ENCODE assay signal across 21 cellular contexts in the genomic region with DNA sequence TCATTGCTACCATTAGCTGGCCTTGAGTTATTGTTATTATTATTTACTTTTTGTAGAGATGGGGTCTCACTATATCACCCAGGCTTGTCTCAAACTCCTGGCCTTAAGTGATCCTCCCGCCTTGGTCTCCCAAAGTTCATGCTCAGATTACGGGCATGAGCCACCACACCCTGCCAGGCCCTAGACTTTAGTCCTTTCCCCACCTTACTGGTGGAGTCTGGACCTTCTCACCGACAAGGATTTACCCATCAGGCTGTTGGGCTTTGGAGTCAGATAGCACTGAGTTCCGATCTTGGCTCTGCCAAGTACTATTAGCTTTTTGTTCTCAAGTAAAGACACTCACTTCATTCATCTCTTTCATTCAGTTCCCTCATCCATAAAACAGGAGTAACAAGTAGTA. TPM values are rescaled to one million over a fixed set of nuclear protein-coding genes. Genes with fewer than 3 reads are reported as not detected.
DNase-seq lines count a peak whose midpoint lies in the region; ATAC-seq and FAIRE-seq lines count a peak whose summit lies in the region.
"Had no signal": no experiment of that assay in that cellular context is flagged by ENCODE, and none has a peak within 500 bp of the region (broad histone marks: within the 10 kb centered on the region; RNA-seq: fewer than 3 reads in every experiment).

No MANE protein-coding gene starts in this region.

- H3K4me2 ChIP-seq in BLaER1: peak overlapping the region; percentile 53
- H3K4me2 ChIP-seq: PC-9 had no signal

- FAIRE-seq in small intestine (lab: Jason Lieb, UNC): no peak
- FAIRE-seq: A204.1, G401.6 had no signal

- DNase-seq in small intestine: peak; percentile 87
- no peak for DNase-seq in T-helper 1 cell
- DNase-seq: C1 segment of cervical spinal cord, H7, Kasumi-1, MG63, NCI-H1048, NCI-H1436, NCI-H1930, NCI-H226, NCI-H524, NCI-H82, PC-9, SJCRH30 had no signal

- no peaks in the 10 kb centered on the region for H3K9me3 Mint-ChIP-seq in IgD-negative memory B cell
- H3K9me3 Mint-ChIP-seq in dendritic cell treated with granulocyte-macrophage colony-stimulating factor and Interleukin-4, amounts not matched to agents 40 ng/mL and 50 ng/mL, for 4 days: no peaks in the 10 kb centered on the region

- H3K4me3 Mint-ChIP-seq in IgD-negative memory B cell: peak overlapping the region in 3 of 4 donors; percentile 0 to 87 (median 28)
- no peak overlapping the region for H3K4me3 Mint-ChIP-seq in dendritic cell treated with granulocyte-macrophage colony-stimulating factor and Interleukin-4, amounts not matched to agents 40 ng/mL and 50 ng/mL, for 4 days

- H3K27me3 Mint-ChIP-seq in IgD-negative memory B cell: no peaks in the 10 kb centered on the region
- H3K27me3 Mint-ChIP-seq in dendritic cell treated with granulocyte-macrophage colony-stimulating factor and Interleukin-4, amounts not matched to agents 40 ng/mL and 50 ng/mL, for 4 days: peaks cover 13% of the 10 kb centered on the region

- peak overlapping the region; percentile 18 to 93 (median 33) for H3K27ac Mint-ChIP-seq in IgD-negative memory B cell
- H3K27ac Mint-ChIP-seq in dendritic cell treated with granulocyte-macrophage colony-stimulating factor and Interleukin-4, amounts not matched to agents 40 ng/mL and 50 ng/mL, for 4 days: peak overlapping the region; percentile 93

- no peak for ATAC-seq in HG03135 (IDR thresholded peaks at IDR 0.05; ENCODE audit: unreplicated experiment)
- no peak for ATAC-seq in GM21786 (IDR thresholded peaks at IDR 0.05; ENCODE audit: unreplicated experiment)

- no peak overlapping the region for H3K9ac ChIP-seq in BLaER1

- H3K4me1 ChIP-seq in BLaER1 (peaks cover 48% of the 10 kb centered on the region), small intestine (ENCODE audit: control insufficient read depth in 2 of 2, insufficient read depth in 1 of 2, low read depth in 1 of 2, low read length in 1 of 2) (no peaks in the 10 kb centered on the region)
- H3K4me1 ChIP-seq: SJCRH30 had no signal

- no peaks in the 10 kb centered on the region for H3K36me3 ChIP-seq in BLaER1
- no peaks in the 10 kb centered on the region for H3K36me3 ChIP-seq in small intestine (ENCODE audit: control insufficient read depth in 2 of 2, insufficient read depth in 2 of 2, low read length in 2 of 2)
- H3K36me3 ChIP-seq: MG63, SJCRH30 had no signal

- no peaks in the 10 kb centered on the region for H4K20me1 ChIP-seq in BLaER1

- H3K4me1 Mint-ChIP-seq in IgD-negative memory B cell: peaks cover 48 to 61% (median 58%) of the 10 kb centered on the region in 3 donors
- H3K4me1 Mint-ChIP-seq in dendritic cell treated with granulocyte-macrophage colony-stimulating factor and Interleukin-4, amounts not matched to agents 40 ng/mL and 50 ng/mL, for 4 days (ENCODE audit: low read depth): peaks cover 77% of the 10 kb centered on the region

- intact Hi-C loops in dendritic cell treated with granulocyte-macrophage colony-stimulating factor and Interleukin-4, amounts not matched to agents 40 ng/mL and 50 ng/mL, for 4 days (cut with micrococcal nuclease): no loop called here

- H3K27me3 ChIP-seq in BLaER1 (peaks cover 2% of the 10 kb centered on the region), small intestine (ENCODE audit: control insufficient read depth in 2 of 2, insufficient read depth in 2 of 2, low read length in 2 of 2) (no peaks in the 10 kb centered on the region)
- H3K27me3 ChIP-seq: MG63 had no signal

- H3K36me3 Mint-ChIP-seq in IgD-negative memory B cell: peaks cover 15% of the 10 kb centered on the region
- no peaks in the 10 kb centered on the region for H3K36me3 Mint-ChIP-seq in dendritic cell treated with granulocyte-macrophage colony-stimulating factor and Interleukin-4, amounts not matched to agents 40 ng/mL and 50 ng/mL, for 4 days (ENCODE audit: low read depth)

- peaks cover 1% of the 10 kb centered on the region; the same call in 1 of the 2 replicates for H3K9me3 ChIP-seq in BLaER1
- no peaks in the 10 kb centered on the region for H3K9me3 ChIP-seq in small intestine (ENCODE audit: control insufficient read depth, low read depth)
- H3K9me3 ChIP-seq: MG63, SJCRH30 had no signal

- H3K4me3 ChIP-seq in BLaER1 (no peak overlapping the region), small intestine (ENCODE audit: low read depth in 1 of 2, low read length in 2 of 2) (no peak overlapping the region)
- H3K4me3 ChIP-seq: MG63, PC-9, SJCRH30 had no signal

- H3K27ac ChIP-seq in BLaER1: peak overlapping the region; percentile 18; the same call in 1 of the 2 replicates
- H3K27ac ChIP-seq in small intestine (ENCODE audit: low read depth in 1 of 2, low read length in 1 of 2): no peak overlapping the region
- H3K27ac ChIP-seq: PC-9, SJCRH30 had no signal

- 23 to 42% (median 36%) methylated on average over 4 of the region's 4 CpGs for WGBS in small intestine, 3 donors

RNA-seq across cellular contexts. Expression of a gene that starts 17.2 kb away (rescaled TPM):
- 52.1 TPM for polyA plus RNA-seq in IgD-negative memory B cell
- under 1 TPM in 1 of 3 donors, not detected in 2; 0.15 TPM for polyA plus RNA-seq in small intestine

RNA-seq across cellular contexts. Expression of a gene that starts 27.9 kb away (rescaled TPM):
- polyA plus RNA-seq in IgD-negative memory B cell: 14.7 TPM
- polyA plus RNA-seq in small intestine: 10 to 100 TPM; 44.9 to 52.1 (median 50.5) TPM

Comparison
In these comparisons a context has a peak if more than half of its experiments do, and no peak if none do; other contexts are left out.
1. RNA of a gene that starts 17.2 kb away (polyA plus RNA-seq): 52.1 TPM in IgD-negative memory B cell (single experiment); 0.15 TPM in small intestine; every median in the first group is over 10 times any median in the second.